Comparison of ENCODE assay signal across 8 cellular contexts in the genomic region with DNA sequence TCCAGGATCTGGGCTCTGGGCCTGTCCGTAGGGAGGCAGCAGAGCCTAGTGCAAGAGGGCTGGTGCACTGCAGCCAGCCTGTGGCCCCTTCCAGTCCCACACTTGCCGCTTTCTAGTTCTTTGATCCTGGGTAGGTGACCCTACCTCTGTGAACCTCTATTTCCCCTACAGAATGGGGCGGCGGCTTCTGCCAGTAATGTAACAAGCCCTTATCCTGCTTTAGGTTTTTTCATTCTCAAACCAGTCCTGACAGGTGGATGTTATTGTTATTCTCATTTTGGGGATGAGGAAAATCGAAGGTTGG. TPM values are rescaled to one million over a fixed set of nuclear protein-coding genes. Genes with fewer than 3 reads are reported as not detected.
A peak's percentile ranks its signal among the peaks of the same experiment; 100 is the strongest.
DNase-seq lines count a peak whose midpoint lies in the region; ATAC-seq and TF ChIP-seq lines count a peak whose summit lies in the region.

No MANE protein-coding gene starts in this region.

- H3K79me2 ChIP-seq in parathyroid adenoma = peaks cover 27% of the 10 kb centered on the region

- H3K4me3 ChIP-seq in fibroblast of mammary gland (ENCODE audit: control insufficient read depth, low read depth, low read length) = peak overlapping the region; percentile 82
- H3K4me3 ChIP-seq in parathyroid adenoma (ENCODE audit: low read depth, low read length) = peak overlapping the region; percentile 91

- H2AFZ ChIP-seq in parathyroid adenoma = peak overlapping the region; percentile 99

- peak; percentile 44 for DNase-seq in A172 (ENCODE audit: low spot score)
- DNase-seq in RWPE1 (ENCODE audit: low spot score) = no peak
- peak; percentile 56 for DNase-seq in fibroblast of mammary gland (ENCODE audit: low read depth)
- no peak for DNase-seq in GM20000 (ENCODE audit: low spot score)
- DNase-seq in activated CD4-positive, CD25-positive, alpha-beta regulatory T cell (lab: John Stamatoyannopoulos, UW) = no peak
- DNase-seq in SW 1271 (lab: John Stamatoyannopoulos, UW) = no peak

- H3K36me3 ChIP-seq in parathyroid adenoma (ENCODE audit: control insufficient read depth, insufficient read depth, low read length) = no peaks in the 10 kb centered on the region

- peak overlapping the region; percentile 91 for H3K4me2 ChIP-seq in parathyroid adenoma (ENCODE audit: low read length)

- TF ChIP-seq CTCF in RWPE1 (conservative IDR thresholded peaks at IDR 0.05; ENCODE audit: low read depth) (0 out of 2 replicates have a peak, but pooled peaks have one; percentile 1), fibroblast of mammary gland (conservative IDR thresholded peaks at IDR 0.05; ENCODE audit: control insufficient read depth, insufficient read depth, low read depth, low read length) (peak; percentile 16), parathyroid adenoma (IDR thresholded peaks at IDR 0.05) (no peak), GM20000 (IDR thresholded peaks at IDR 0.05; ENCODE audit: extremely low read depth, missing control alignments) (no peak)

- CTCF ChIA-PET in RWPE1 (lab: Yijun Ruan, JAX) = interaction anchor here (0.6 kb wide), 1 partner anchor 9 kb away, joined by 3 read pairs; no protein-coding TSS in a partner anchor

- H3K9me3 ChIP-seq in parathyroid adenoma (ENCODE audit: control insufficient read depth, low read length) = no peaks in the 10 kb centered on the region

- peak; percentile 13 for ATAC-seq in GM18873 (IDR thresholded peaks at IDR 0.05; ENCODE audit: low FRiP score, unreplicated experiment)

- no peaks in the 10 kb centered on the region for H3K27me3 ChIP-seq in parathyroid adenoma (ENCODE audit: control insufficient read depth, insufficient read depth, low read length)

- POLR2A ChIA-PET in RWPE1 (lab: Yijun Ruan, JAX; ENCODE audit: low non-redundant PET) = no interaction called here

- H3K27ac ChIP-seq in RWPE1 (peak overlapping the region; percentile 90), parathyroid adenoma (peak overlapping the region; percentile 75)

- H3K4me1 ChIP-seq in parathyroid adenoma = no peaks in the 10 kb centered on the region

- H3K9ac ChIP-seq in parathyroid adenoma = peak overlapping the region; percentile 51

RNA-seq across cellular contexts. Expression of a gene that starts 0.7 kb away (rescaled TPM):
- total RNA-seq in A172 (2014; rRNA removed; shearing (Covaris generic)) = 27.0 and 29.9 TPM in 2 replicates

RNA-seq across cellular contexts. Expression of a gene that starts 9.5 kb away (rescaled TPM):
- total RNA-seq in A172 (2014; rRNA removed; shearing (Covaris generic)) = 35.4 and 43.4 TPM in 2 replicates

RNA-seq across cellular contexts. Expression of a gene that starts 12.1 kb away (rescaled TPM):
- total RNA-seq in A172 (2014; rRNA removed; shearing (Covaris generic)) = 2.5 and 3.8 TPM in 2 replicates

RNA-seq across cellular contexts. Expression of a gene that starts 13.5 kb away (rescaled TPM):
- total RNA-seq in A172 (2014; rRNA removed; shearing (Covaris generic)) = 7.0 and 7.5 TPM in 2 replicates

RNA-seq across cellular contexts. Expression of a gene that starts 18.9 kb away (rescaled TPM):
- 43.2 and 64.5 TPM in 2 replicates for total RNA-seq in A172 (2014; rRNA removed; shearing (Covaris generic))

Comparison
In these comparisons a context has a peak if more than half of its experiments do, and no peak if none do; other contexts are left out.
1. DNase-seq: peak in A172 (single experiment) and fibroblast of mammary gland (single experiment); none in RWPE1 (single experiment), GM20000 (single experiment), activated CD4-positive, CD25-positive, alpha-beta regulatory T cell (0 of 4) and SW 1271 (0 of 2).
2. CTCF ChIP-seq: peak in RWPE1 (single experiment) and fibroblast of mammary gland (single experiment); none in parathyroid adenoma (single experiment) and GM20000 (single experiment).